ENCODE assay signal across 15 cellular contexts in genomic region chr15:100002787-100003536, GRCh38.
DNase-seq lines count a peak whose midpoint lies in the region; ATAC-seq and TF ChIP-seq lines count a peak whose summit lies in the region.
"Had no signal": no experiment of that assay in that cellular context is flagged by ENCODE, and none has a peak within 500 bp of the region (broad histone marks: within the 10 kb centered on the region; RNA-seq: fewer than 3 reads in every experiment).

No MANE protein-coding gene starts in this region.

- TF ChIP-seq CTCF in sigmoid colon (IDR thresholded peaks at IDR 0.05): no peak

- intact Hi-C loops in posterior vena cava (cut with DNase I): no loop called here
- intact Hi-C loops in sigmoid colon (cut with DNase I): no loop called here

- no peak overlapping the region for H3K27ac ChIP-seq in sigmoid colon

- H3K36me3 ChIP-seq in H7 (replicated peaks; ENCODE audit: control insufficient read depth, insufficient read depth, low read length): no peaks in the 10 kb centered on the region
- no peaks in the 10 kb centered on the region for H3K36me3 ChIP-seq in sigmoid colon

- ATAC-seq in HG03045 (IDR thresholded peaks at IDR 0.05; ENCODE audit: unreplicated experiment): no peak

- no peaks in the 10 kb centered on the region for H3K4me1 ChIP-seq in sigmoid colon

- peak; percentile 38 for DNase-seq in H7
- DNase-seq in MV-4-11 (lab: John Stamatoyannopoulos, UW): peak; percentile 24
- DNase-seq in islet precursor cell: peak; percentile 42
- DNase-seq in posterior vena cava (ENCODE audit: low spot score): peak; percentile 45
- DNase-seq in NCI-H1048 (lab: John Stamatoyannopoulos, UW): no peak
- DNase-seq in NCI-H524 (lab: John Stamatoyannopoulos, UW): no peak
- no peak for DNase-seq in sigmoid colon
- DNase-seq: C1 segment of cervical spinal cord; CD4-positive, alpha-beta memory T cell; DMS153; DMS79 treated with DMSO at 0.1 percent for 48 hours; EL; HCEC 1CT; IMR-90 had no signal

- peak in 1 of 2 donors; percentile 1 for TF ChIP-seq POLR2A in sigmoid colon (IDR thresholded peaks at IDR 0.05)

- no peak for TF ChIP-seq EP300 in sigmoid colon (IDR thresholded peaks at IDR 0.05)

- H3K27me3 ChIP-seq in H7 (ENCODE audit: control insufficient read depth, insufficient read depth, low read length) (no peaks in the 10 kb centered on the region), sigmoid colon (no peaks in the 10 kb centered on the region)

- 86 to 89% methylated on average over 17 of the region's 17 CpGs for WGBS in sigmoid colon, 2 donors

- no peaks in the 10 kb centered on the region for H3K9me3 ChIP-seq in sigmoid colon

- no peak overlapping the region for H3K4me3 ChIP-seq in H7 (ENCODE audit: insufficient read depth, low read depth, low read length)
- H3K4me3 ChIP-seq in sigmoid colon: no peak overlapping the region

Comparison
In these comparisons a context has a peak if more than half of its experiments do, and no peak if none do; other contexts are left out.
1. DNase-seq: peak in H7 (single experiment), MV-4-11 (single experiment), islet precursor cell (single experiment) and posterior vena cava (single experiment); none in NCI-H1048 (single experiment), NCI-H524 (0 of 2) and sigmoid colon (single experiment).